ENCODE assay signal across 16 cellular contexts in the genomic region with DNA sequence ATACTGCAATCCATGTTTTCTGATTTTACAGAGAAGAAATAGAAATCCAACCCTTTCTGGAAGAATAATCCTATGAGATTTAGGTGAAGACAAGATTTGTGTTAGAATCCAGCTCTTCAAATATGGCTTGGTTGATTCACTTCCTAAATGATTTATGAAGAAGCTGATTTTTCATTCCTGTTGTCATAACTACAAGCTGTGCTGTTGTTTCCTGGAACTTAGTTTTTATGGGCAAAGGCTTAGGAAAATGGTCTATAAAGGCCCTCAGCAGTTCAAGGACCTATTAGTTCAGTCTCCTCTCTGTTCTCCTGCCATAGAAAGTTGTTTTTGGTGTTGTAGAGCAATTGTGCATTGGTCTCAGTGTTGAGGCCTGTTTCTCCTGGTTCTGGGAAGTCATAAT.
DNase-seq lines count a peak whose midpoint lies in the region; ATAC-seq and TF ChIP-seq lines count a peak whose summit lies in the region.
"Had no signal": no experiment of that assay in that cellular context is flagged by ENCODE, and none has a peak within 500 bp of the region (broad histone marks: within the 10 kb centered on the region; RNA-seq: fewer than 3 reads in every experiment).

No MANE protein-coding gene starts in this region.

- intact Hi-C loops in ascending aorta (cut with DNase I) (no loop called here), spleen (cut with DNase I; ENCODE audit: low total_unique reads) (loop anchor here (5.0 to 10.0 kb wide), 2 partner anchors 199 to 462 kb away; no protein-coding TSS in a partner anchor)

- H3K4me3 Mint-ChIP-seq in CD8-positive, alpha-beta memory T cell = no peak overlapping the region
- H3K4me3 Mint-ChIP-seq: activated CD4-positive, alpha-beta T cell treated with anti-CD3 and anti-CD28 coated beads, Interleukin-2, amount 10 ng/mL, durations not matched to agents 24 days and 14 days; CD14-positive monocyte; naive thymus-derived CD8-positive, alpha-beta T cell had no signal

- no peak overlapping the region for H3K27ac Mint-ChIP-seq in CD8-positive, alpha-beta memory T cell
- H3K27ac Mint-ChIP-seq: activated CD4-positive, alpha-beta T cell treated with anti-CD3 and anti-CD28 coated beads, Interleukin-2, amount 10 ng/mL, durations not matched to agents 24 days and 14 days; activated T-helper 2 cell treated with anti-CD3 and anti-CD28 coated beads, Interferon-gamma antibody, Interleukin-2, Interleukin-4, amounts not matched to agents 10 μg/mL and 5 μg/mL and 100 μg/mL, durations not matched to agents 14 hours and 24 hours and 36 hours; naive thymus-derived CD8-positive, alpha-beta T cell had no signal

- CTCF ChIA-PET in CD8-positive, alpha-beta memory T cell (lab: Charles Lee) = interaction anchor here (1.1 to 1.2 kb wide), 2 partner anchors 11 to 464 kb away, joined by 3 to 4 read pairs; no protein-coding TSS in a partner anchor

- TF ChIP-seq CTCF in ascending aorta (IDR thresholded peaks at IDR 0.05) (no peak), right atrium auricular region (IDR thresholded peaks at IDR 0.05) (no peak), spleen (IDR thresholded peaks at IDR 0.05 in 8 of 11, conservative IDR thresholded peaks at IDR 0.05 in 3 of 11) (no peak)

- H3K9me3 Mint-ChIP-seq in CD8-positive, alpha-beta memory T cell = peaks cover 0 to 2% (median 0%) of the 10 kb centered on the region in 5 donors
- H3K9me3 Mint-ChIP-seq: activated CD4-positive, alpha-beta T cell treated with anti-CD3 and anti-CD28 coated beads, Interleukin-2, amount 10 ng/mL, durations not matched to agents 24 days and 14 days; activated T-helper 2 cell treated with anti-CD3 and anti-CD28 coated beads, Interferon-gamma antibody, Interleukin-2, Interleukin-4, amounts not matched to agents 10 μg/mL and 5 μg/mL and 100 μg/mL, durations not matched to agents 14 hours and 24 hours and 36 hours; naive thymus-derived CD8-positive, alpha-beta T cell had no signal

- H3K4me3 ChIP-seq in ascending aorta (no peak overlapping the region), right atrium auricular region (no peak overlapping the region), spleen (no peak overlapping the region)
- H3K4me3 ChIP-seq in CD8-positive, alpha-beta memory T cell (ENCODE audit: low read length) = no peak overlapping the region

- no peaks in the 10 kb centered on the region for H3K36me3 ChIP-seq in ascending aorta
- H3K36me3 ChIP-seq in right atrium auricular region = no peaks in the 10 kb centered on the region
- no peaks in the 10 kb centered on the region for H3K36me3 ChIP-seq in spleen
- no peaks in the 10 kb centered on the region for H3K36me3 ChIP-seq in CD8-positive, alpha-beta memory T cell (ENCODE audit: insufficient read depth, low read length)
- H3K36me3 ChIP-seq: brain microvascular endothelial cell had no signal

- no peaks in the 10 kb centered on the region for H3K27me3 ChIP-seq in ascending aorta
- H3K27me3 ChIP-seq in right atrium auricular region = no peaks in the 10 kb centered on the region
- no peaks in the 10 kb centered on the region for H3K27me3 ChIP-seq in spleen (replicated peaks in 1 of 7)
- H3K27me3 ChIP-seq in CD8-positive, alpha-beta memory T cell (ENCODE audit: insufficient read depth, low read length, poor library complexity, severe bottlenecking) = no peaks in the 10 kb centered on the region
- H3K27me3 ChIP-seq: brain microvascular endothelial cell had no signal

- peaks cover 0 to 5% of the 10 kb centered on the region in 2 donors for H3K4me1 ChIP-seq in ascending aorta
- peaks cover 0 to 41% of the 10 kb centered on the region in 2 donors for H3K4me1 ChIP-seq in right atrium auricular region
- peaks cover 0 to 41% (median 26%) of the 10 kb centered on the region in 6 donors for H3K4me1 ChIP-seq in spleen
- no peaks in the 10 kb centered on the region for H3K4me1 ChIP-seq in CD8-positive, alpha-beta memory T cell (ENCODE audit: insufficient read depth, low read length)

- H3K9me3 ChIP-seq in ascending aorta (no peaks in the 10 kb centered on the region), right atrium auricular region (no peaks in the 10 kb centered on the region), spleen (no peaks in the 10 kb centered on the region)
- H3K9me3 ChIP-seq in CD8-positive, alpha-beta memory T cell (ENCODE audit: low read length) = no peaks in the 10 kb centered on the region

- DNase-seq in HCEC 1CT (peak; percentile 38), ascending aorta (ENCODE audit: low spot score in 2 of 2) (no peak), right atrium auricular region (ENCODE audit: low spot score) (no peak), spleen (no peak), NCI-H2227 treated with DMSO at 0.1 percent for 48 hours (lab: John Stamatoyannopoulos, UW) (no peak), RPMI8226 (no peak)
- DNase-seq in CD8-positive, alpha-beta memory T cell = no peak
- DNase-seq: activated CD4-positive, alpha-beta T cell treated with anti-CD3 and anti-CD28 coated beads, Interleukin-2, amount 10 ng/mL, durations not matched to agents 24 days and 14 days; GDM1; naive thymus-derived CD8-positive, alpha-beta T cell; NCI-H146; stimulated activated CD8-positive, alpha-beta memory T cell treated with anti-CD3 and anti-CD28 coated beads, Interleukin-4, amount 100 ng/mL, for 48 hours had no signal

- no peak for ATAC-seq in HG03432 (IDR thresholded peaks at IDR 0.05; ENCODE audit: unreplicated experiment)
- ATAC-seq: naive thymus-derived CD8-positive, alpha-beta T cell had no signal

- H3K27me3 Mint-ChIP-seq in CD8-positive, alpha-beta memory T cell = peaks cover 0 to 23% of the 10 kb centered on the region in 2 donors

- H3K27ac ChIP-seq in ascending aorta = peak overlapping the region; percentile 19 to 39
- H3K27ac ChIP-seq in right atrium auricular region = peak overlapping the region; percentile 46 to 54
- H3K27ac ChIP-seq in spleen = peak overlapping the region in 7 of 8 donors; percentile 25 to 70 (median 51)
- H3K27ac ChIP-seq in CD8-positive, alpha-beta memory T cell (ENCODE audit: low read depth, low read length) = no peak overlapping the region

- peaks cover 0 to 6% (median 4%) of the 10 kb centered on the region in 3 donors for H3K4me1 Mint-ChIP-seq in CD8-positive, alpha-beta memory T cell

- POLR2A ChIA-PET in CD8-positive, alpha-beta memory T cell (lab: Charles Lee) = no interaction called here

- TF ChIP-seq POLR2A in spleen (IDR thresholded peaks at IDR 0.05) = no peak

- H3K36me3 Mint-ChIP-seq in CD8-positive, alpha-beta memory T cell = no peaks in the 10 kb centered on the region
- H3K36me3 Mint-ChIP-seq: CD14-positive monocyte; naive thymus-derived CD8-positive, alpha-beta T cell had no signal
